26 cellular contexts compared by ENCODE assay signal in the genomic region with DNA sequence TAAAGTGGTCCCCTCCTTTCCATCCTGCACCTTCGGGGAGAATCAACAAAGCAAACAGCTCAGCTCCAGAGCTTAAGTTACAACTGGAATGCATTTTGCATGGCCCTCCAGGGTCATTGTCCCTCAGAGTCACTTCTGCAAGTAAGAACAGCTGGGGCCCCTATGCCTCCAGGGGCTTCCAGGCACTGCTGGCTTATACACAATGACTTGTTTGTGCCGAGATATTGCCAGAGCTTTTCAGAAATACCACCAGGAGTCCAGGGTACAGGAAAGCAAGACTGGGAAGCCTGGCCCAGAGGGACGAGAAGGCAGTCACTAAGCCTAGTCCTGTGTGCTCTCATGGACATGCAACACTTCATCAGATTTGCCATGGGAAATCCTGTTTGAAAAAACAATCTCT.
A peak's percentile ranks its signal among the peaks of the same experiment; 100 is the strongest.
DNase-seq lines count a peak whose midpoint lies in the region; ATAC-seq and TF ChIP-seq lines count a peak whose summit lies in the region.
"Had no signal": no experiment of that assay in that cellular context is flagged by ENCODE, and none has a peak within 500 bp of the region (broad histone marks: within the 10 kb centered on the region; RNA-seq: fewer than 3 reads in every experiment).

No MANE protein-coding gene starts in this region.

- no peaks in the 10 kb centered on the region for H3K9me3 ChIP-seq in parathyroid adenoma (ENCODE audit: control insufficient read depth, low read length)
- H3K9me3 ChIP-seq: esophagus squamous epithelium, right atrium auricular region, tibial artery had no signal

- no peaks in the 10 kb centered on the region for H3K27me3 ChIP-seq in parathyroid adenoma (ENCODE audit: control insufficient read depth, insufficient read depth, low read length)
- H3K27me3 ChIP-seq: esophagus squamous epithelium, hepatocyte, right atrium auricular region, spleen, tibial artery had no signal

- peak overlapping the region; percentile 43 for H3K27ac ChIP-seq in parathyroid adenoma
- H3K27ac ChIP-seq: esophagus squamous epithelium, hepatocyte, right atrium auricular region, spleen, tibial artery had no signal

- peak; percentile 24 for DNase-seq in NCI-H2107 treated with DMSO at 0.1 percent for 48 hours (lab: John Stamatoyannopoulos, UW; ENCODE audit: unreplicated experiment)
- DNase-seq in NCI-H2107 (lab: John Stamatoyannopoulos, UW) = no peak
- peak; percentile 57 for DNase-seq in NCI-H2171 (lab: John Stamatoyannopoulos, UW)
- peak; percentile 71 for DNase-seq in epidermal melanocyte (ENCODE audit: insufficient read length, low spot score)
- DNase-seq in OCI-M2 (lab: John Stamatoyannopoulos, UW; ENCODE audit: unreplicated experiment) = no peak
- no peak for DNase-seq in inferior parietal cortex (ENCODE audit: extremely low spot score)
- DNase-seq: 8988T; activated CD4-positive, alpha-beta T cell treated with anti-CD3 and anti-CD28 coated beads for 36 hours; activated CD8-positive, alpha-beta memory T cell treated with anti-CD3 and anti-CD28 coated beads for 24 hours; activated gamma-delta T cell; activated naive CD8-positive, alpha-beta T cell treated with anti-CD3 and anti-CD28 coated beads, Interleukin-2, amount 10 ng/mL, durations not matched to agents 7 days and 5 days; central memory CD4-positive, alpha-beta T cell; DMS153; esophagus squamous epithelium; immature natural killer cell; left ventricle myocardium superior; naive thymus-derived CD4-positive, alpha-beta T cell; NCI-H1436; NCI-H774; spleen; T-helper 2 cell; tibial artery had no signal

- no peak for ATAC-seq in HG02798 (IDR thresholded peaks at IDR 0.05; ENCODE audit: poor library complexity, unreplicated experiment)
- ATAC-seq: activated CD4-positive, alpha-beta T cell treated with anti-CD3 and anti-CD28 coated beads for 36 hours; left ventricle myocardium superior; naive thymus-derived CD4-positive, alpha-beta T cell had no signal

- peak overlapping the region; percentile 2 for H3K4me3 ChIP-seq in parathyroid adenoma (ENCODE audit: low read depth, low read length)
- H3K4me3 ChIP-seq: esophagus squamous epithelium, hepatocyte, right atrium auricular region, spleen, tibial artery had no signal

- H3K4me1 ChIP-seq in parathyroid adenoma = peaks cover 8% of the 10 kb centered on the region
- H3K4me1 ChIP-seq: esophagus squamous epithelium, right atrium auricular region, tibial artery had no signal

- H3K4me2 ChIP-seq in parathyroid adenoma (ENCODE audit: low read length) = no peak overlapping the region
- H3K4me2 ChIP-seq: hepatocyte had no signal

- no peaks in the 10 kb centered on the region for H3K36me3 ChIP-seq in parathyroid adenoma (ENCODE audit: control insufficient read depth, insufficient read depth, low read length)
- H3K36me3 ChIP-seq: esophagus squamous epithelium, right atrium auricular region, spleen, tibial artery had no signal

- H3K9ac ChIP-seq in parathyroid adenoma = no peak overlapping the region

- H2AFZ ChIP-seq in parathyroid adenoma = no peak overlapping the region
- H2AFZ ChIP-seq: hepatocyte had no signal

- no peak for TF ChIP-seq CTCF in parathyroid adenoma (IDR thresholded peaks at IDR 0.05)

- peaks cover 8% of the 10 kb centered on the region for H3K79me2 ChIP-seq in parathyroid adenoma
- H3K79me2 ChIP-seq: hepatocyte had no signal

Comparison
In these comparisons a context has a peak if more than half of its experiments do, and no peak if none do; other contexts are left out.
1. DNase-seq: peak in NCI-H2107 treated with DMSO at 0.1 percent for 48 hours (single experiment), NCI-H2171 (single experiment) and epidermal melanocyte (single experiment); none in NCI-H2107 (single experiment), OCI-M2 (single experiment) and inferior parietal cortex (single experiment).